8 cellular contexts compared by ENCODE assay signal in genomic region chr4:150828159-150828558, GRCh38.
DNase-seq lines count a peak whose midpoint lies in the region; ATAC-seq and TF ChIP-seq lines count a peak whose summit lies in the region.

No MANE protein-coding gene starts in this region.

- H3K9me3 ChIP-seq in OCI-LY7 (ENCODE audit: low read length) = no peaks in the 10 kb centered on the region

- intact Hi-C loops in OCI-LY7 (cut with micrococcal nuclease; ENCODE audit: unreplicated experiment) = no loop called here

- no peak overlapping the region for H2AFZ ChIP-seq in OCI-LY7 (ENCODE audit: low read length)

- no peaks in the 10 kb centered on the region for H4K20me1 ChIP-seq in OCI-LY7 (ENCODE audit: insufficient read depth, low read length)

- CTCF ChIA-PET in OCI-LY7 (lab: Charles Lee; ENCODE audit: unreplicated experiment) = no interaction called here

- no peaks in the 10 kb centered on the region for H3K27me3 Mint-ChIP-seq in naive thymus-derived CD8-positive, alpha-beta T cell

- no peaks in the 10 kb centered on the region for H3K9me2 ChIP-seq in OCI-LY7 (ENCODE audit: insufficient read depth, low read length)

- peak overlapping the region in 6 of 10 donors; percentile 26 to 82 (median 53) for H3K4me3 Mint-ChIP-seq in naive thymus-derived CD8-positive, alpha-beta T cell

- no TSS peak for BruUV-seq in OCI-LY7 (replicated peaks; lab: Mats Ljungman, UMichigan)

- H3K4me2 ChIP-seq in OCI-LY7 (ENCODE audit: low read length) = no peak overlapping the region

- ATAC-seq in GM18873 (IDR thresholded peaks at IDR 0.05; ENCODE audit: low FRiP score, unreplicated experiment) (peak; percentile 95), HG02981 (IDR thresholded peaks at IDR 0.05; ENCODE audit: unreplicated experiment) (peak; percentile 96)
- peak; percentile 17 to 38 for ATAC-seq in naive thymus-derived CD8-positive, alpha-beta T cell

- peaks cover 38% of the 10 kb centered on the region for H3K36me3 ChIP-seq in OCI-LY7 (ENCODE audit: insufficient read depth, low read length)

- DNase-seq in activated CD4-positive, CD25-positive, alpha-beta regulatory T cell treated with anti-CD3 and anti-CD28 coated beads, Interleukin-2, amount 50 U/mL, for 72 hours = peak; percentile 36
- peak in 5 of 10 donors; percentile 1 to 47 (median 10) for DNase-seq in naive thymus-derived CD8-positive, alpha-beta T cell
- no peak for DNase-seq in OCI-LY7 (ENCODE audit: low spot score)
- no peak for DNase-seq in NCI-H1694 treated with DMSO at 0.1 percent for 48 hours (lab: John Stamatoyannopoulos, UW)
- DNase-seq in SW 1271 (lab: John Stamatoyannopoulos, UW) = no peak
- no peak for DNase-seq in NCI-H446 (lab: John Stamatoyannopoulos, UW)

- no peak overlapping the region for H3K4me3 ChIP-seq in OCI-LY7 (ENCODE audit: low read depth, low read length, poor library complexity, severe bottlenecking)

- no peak for TF ChIP-seq CTCF in OCI-LY7 (conservative IDR thresholded peaks at IDR 0.05; ENCODE audit: low read length)

- no peaks in the 10 kb centered on the region for H3K9me3 Mint-ChIP-seq in naive thymus-derived CD8-positive, alpha-beta T cell

- H3K79me2 ChIP-seq in OCI-LY7 (ENCODE audit: insufficient read depth, low read depth, low read length) = no peaks in the 10 kb centered on the region

- no peak overlapping the region for H3K27ac ChIP-seq in OCI-LY7 (ENCODE audit: low read depth, low read length, poor library complexity, severe bottlenecking)

- peaks cover 7 to 78% (median 57%) of the 10 kb centered on the region in 3 donors for H3K36me3 Mint-ChIP-seq in naive thymus-derived CD8-positive, alpha-beta T cell

- peaks cover 5 to 20% (median 10%) of the 10 kb centered on the region in 4 donors for H3K4me1 Mint-ChIP-seq in naive thymus-derived CD8-positive, alpha-beta T cell

- POLR2A ChIA-PET in naive thymus-derived CD8-positive, alpha-beta T cell (lab: Charles Lee) = interaction anchor here (0.7 kb wide), 1 partner anchor 173 kb away, joined by 4 read pairs; no protein-coding TSS in a partner anchor
- POLR2A ChIA-PET in OCI-LY7 (lab: Charles Lee) = interaction anchor here (0.6 kb wide), 1 partner anchor 15 kb away, joined by 3 read pairs; no protein-coding TSS in a partner anchor

- no peaks in the 10 kb centered on the region for H3K4me1 ChIP-seq in OCI-LY7 (ENCODE audit: insufficient read depth, low read length, poor library complexity, severe bottlenecking)

- H3K27ac Mint-ChIP-seq in naive thymus-derived CD8-positive, alpha-beta T cell = peak overlapping the region in 5 of 10 donors; percentile 50 to 90 (median 73)

Comparison
In these comparisons a context has a peak if more than half of its experiments do, and no peak if none do; other contexts are left out.
1. ATAC-seq: peak in every context shown above with its lines; median percentile 96 in HG02981; 95 in GM18873; 28 in naive thymus-derived CD8-positive, alpha-beta T cell.